21 cellular contexts compared by ENCODE assay signal in genomic region chr4:24644983-24645764, GRCh38.
DNase-seq lines count a peak whose midpoint lies in the region; ATAC-seq and TF ChIP-seq lines count a peak whose summit lies in the region.
"Had no signal": no experiment of that assay in that cellular context is flagged by ENCODE, and none has a peak within 500 bp of the region (broad histone marks: within the 10 kb centered on the region; RNA-seq: fewer than 3 reads in every experiment).

No MANE protein-coding gene starts in this region.

- POLR2A ChIA-PET in MCF 10A (lab: Yijun Ruan, JAX) (no interaction called here), SK-N-SH (lab: Yijun Ruan, JAX) (interaction anchor here (0.6 kb wide), 1 partner anchor 23 kb away, joined by 3 read pairs; no protein-coding TSS in a partner anchor)

- CTCF ChIA-PET in MCF 10A (lab: Yijun Ruan, JAX) (interaction anchor here (1.1 kb wide), 1 partner anchor 10 kb away, joined by 3 read pairs; no protein-coding TSS in a partner anchor), mammary epithelial cell (lab: Charles Lee; ENCODE audit: low non-redundant PET) (no interaction called here), SK-N-SH (lab: Yijun Ruan, JAX) (no interaction called here)

- no peaks in the 10 kb centered on the region for H3K9me3 ChIP-seq in mammary epithelial cell (replicated peaks; ENCODE audit: insufficient read depth, low read length)
- no peaks in the 10 kb centered on the region for H3K9me3 ChIP-seq in SK-N-SH
- no peaks in the 10 kb centered on the region for H3K9me3 ChIP-seq in WERI-Rb-1 (ENCODE audit: severe bottlenecking)
- H3K9me3 ChIP-seq: psoas muscle, thoracic aorta had no signal

- no peak overlapping the region for H3K4me2 ChIP-seq in mammary epithelial cell (ENCODE audit: insufficient read depth, low read depth, low read length)
- peak overlapping the region; percentile 62 for H3K4me2 ChIP-seq in SK-N-SH

- H3K27me3 ChIP-seq in mammary epithelial cell (ENCODE audit: insufficient read depth, low read length) (peaks cover 27% of the 10 kb centered on the region), SK-N-SH (ENCODE audit: insufficient read depth) (no peaks in the 10 kb centered on the region; the same call in 1 of the 2 replicates), WERI-Rb-1 (ENCODE audit: insufficient read depth, low read depth, severe bottlenecking) (no peaks in the 10 kb centered on the region)

- H3K27me3 Mint-ChIP-seq in MCF 10A (ENCODE audit: insufficient read depth, unreplicated experiment): no peaks in the 10 kb centered on the region

- H3F3A ChIP-seq in SK-N-SH (replicated peaks; ENCODE audit: insufficient read depth): no peaks in the 10 kb centered on the region

- no peak overlapping the region for H3K27ac Mint-ChIP-seq in MCF 10A (ENCODE audit: low read depth, unreplicated experiment)
- H3K27ac Mint-ChIP-seq in stimulated activated effector memory CD8-positive, alpha-beta T cell treated with anti-CD3 and anti-CD28 coated beads, Interleukin-12 subunit alpha, Interleukin-12 subunit beta, amount 100 ng/mL, for 72 hours: no peak overlapping the region
- H3K27ac Mint-ChIP-seq: activated CD4-positive, alpha-beta T cell treated with anti-CD3 and anti-CD28 coated beads, Interleukin-2, amount 10 ng/mL, durations not matched to agents 7 days and 5 days; CD14-positive monocyte had no signal

- peak; percentile 28 for DNase-seq in MCF 10A (ENCODE audit: unreplicated experiment)
- DNase-seq in mammary epithelial cell: no peak
- DNase-seq in SK-N-SH: no peak
- peak; percentile 13 for DNase-seq in fibroblast of pulmonary artery (ENCODE audit: low read depth)
- DNase-seq in WERI-Rb-1: no peak
- no peak for DNase-seq in stimulated activated effector memory CD8-positive, alpha-beta T cell treated with anti-CD3 and anti-CD28 coated beads, Interleukin-12 subunit alpha, Interleukin-12 subunit beta, amount 100 ng/mL, for 72 hours (ENCODE audit: low spot score in 2 of 2)
- DNase-seq: activated CD4-positive, alpha-beta T cell treated with anti-CD3 and anti-CD28 coated beads, Interleukin-2, amount 10 ng/mL, durations not matched to agents 7 days and 5 days; activated CD8-positive, alpha-beta memory T cell treated with anti-CD3 and anti-CD28 coated beads, Interleukin-2, amount 50 U/mL, for 48 hours; activated gamma-delta T cell treated with Interleukin-2 at 50 U/mL for 16 hours; DMS79; effector memory CD8-positive, alpha-beta T cell; foreskin melanocyte; Karpas-422; left cardiac atrium; NCI-H2171 treated with DMSO at 0.1 percent for 48 hours; NCI-H82; psoas muscle had no signal

- H3K9me3 Mint-ChIP-seq in MCF 10A (ENCODE audit: unreplicated experiment): no peaks in the 10 kb centered on the region
- no peaks in the 10 kb centered on the region for H3K9me3 Mint-ChIP-seq in stimulated activated effector memory CD8-positive, alpha-beta T cell treated with anti-CD3 and anti-CD28 coated beads, Interleukin-12 subunit alpha, Interleukin-12 subunit beta, amount 100 ng/mL, for 72 hours
- H3K9me3 Mint-ChIP-seq: activated CD4-positive, alpha-beta T cell treated with anti-CD3 and anti-CD28 coated beads, Interleukin-2, amount 10 ng/mL, durations not matched to agents 7 days and 5 days; effector memory CD8-positive, alpha-beta T cell had no signal

- no peaks in the 10 kb centered on the region for H3K9me2 ChIP-seq in SK-N-SH

- ATAC-seq in stimulated activated effector memory CD8-positive, alpha-beta T cell treated with anti-CD3 and anti-CD28 coated beads, Interleukin-12 subunit alpha, Interleukin-12 subunit beta, amount 100 ng/mL, for 72 hours: no peak
- no peak for ATAC-seq in HG02852 (IDR thresholded peaks at IDR 0.05; ENCODE audit: unreplicated experiment)
- ATAC-seq in GM18519 (IDR thresholded peaks at IDR 0.05; ENCODE audit: low FRiP score, unreplicated experiment): no peak
- ATAC-seq: effector memory CD8-positive, alpha-beta T cell; psoas muscle had no signal

- dilution Hi-C loops in mammary epithelial cell (cut with HindIII; ENCODE audit: low sequenced_read_pairs): no loop called here

- no peak for TF ChIP-seq EP300 in SK-N-SH (IDR thresholded peaks at IDR 0.05; ENCODE audit: borderline replicate concordance in 1 of 2, low read depth in 1 of 2, low read length in 1 of 2)

- H3K9ac ChIP-seq in mammary epithelial cell (ENCODE audit: insufficient read depth, low read length): no peak overlapping the region
- H3K9ac ChIP-seq in SK-N-SH: no peak overlapping the region

- no peaks in the 10 kb centered on the region for H3K36me3 ChIP-seq in mammary epithelial cell (ENCODE audit: insufficient read depth, low read length)
- no peaks in the 10 kb centered on the region for H3K36me3 ChIP-seq in SK-N-SH (replicated peaks in 1 of 2; ENCODE audit: control insufficient read depth in 1 of 2, insufficient read depth in 2 of 2, low read length in 1 of 2)
- no peaks in the 10 kb centered on the region for H3K36me3 ChIP-seq in WERI-Rb-1
- H3K36me3 ChIP-seq: thoracic aorta had no signal

- BruUV-seq in MCF 10A (replicated peaks; lab: Mats Ljungman, UMichigan) (no TSS peak), mammary epithelial cell (replicated peaks; lab: Mats Ljungman, UMichigan) (no TSS peak)

- H3K4me3 Mint-ChIP-seq in MCF 10A (ENCODE audit: unreplicated experiment): peak overlapping the region; percentile 19
- no peak overlapping the region for H3K4me3 Mint-ChIP-seq in stimulated activated effector memory CD8-positive, alpha-beta T cell treated with anti-CD3 and anti-CD28 coated beads, Interleukin-12 subunit alpha, Interleukin-12 subunit beta, amount 100 ng/mL, for 72 hours
- H3K4me3 Mint-ChIP-seq: activated CD4-positive, alpha-beta T cell treated with anti-CD3 and anti-CD28 coated beads, Interleukin-2, amount 10 ng/mL, durations not matched to agents 7 days and 5 days; CD14-positive monocyte; effector memory CD8-positive, alpha-beta T cell had no signal

- TF ChIP-seq CTCF in MCF 10A (IDR thresholded peaks at IDR 0.05; ENCODE audit: unreplicated experiment): no peak
- TF ChIP-seq CTCF in mammary epithelial cell (conservative IDR thresholded peaks at IDR 0.05 in 1 of 2, IDR thresholded peaks at IDR 0.05 in 1 of 2; ENCODE audit: extremely low read depth in 1 of 2, insufficient read depth in 1 of 2, low read depth in 1 of 2, low read length in 2 of 2): no peak
- no peak for TF ChIP-seq CTCF in SK-N-SH (IDR thresholded peaks at IDR 0.05)
- no peak for TF ChIP-seq CTCF in fibroblast of pulmonary artery (IDR thresholded peaks at IDR 0.05; ENCODE audit: low read length, missing control alignments)
- no peak for TF ChIP-seq CTCF in WERI-Rb-1 (IDR thresholded peaks at IDR 0.05; ENCODE audit: low read depth, low read length)

- no peaks in the 10 kb centered on the region for H3K36me3 Mint-ChIP-seq in MCF 10A (ENCODE audit: insufficient read depth, unreplicated experiment)
- H3K36me3 Mint-ChIP-seq in stimulated activated effector memory CD8-positive, alpha-beta T cell treated with anti-CD3 and anti-CD28 coated beads, Interleukin-12 subunit alpha, Interleukin-12 subunit beta, amount 100 ng/mL, for 72 hours: no peaks in the 10 kb centered on the region
- H3K36me3 Mint-ChIP-seq: CD14-positive monocyte had no signal

- H3K4me1 Mint-ChIP-seq in MCF 10A (ENCODE audit: insufficient read depth, unreplicated experiment): peaks cover 18% of the 10 kb centered on the region
- no peaks in the 10 kb centered on the region for H3K4me1 Mint-ChIP-seq in stimulated activated effector memory CD8-positive, alpha-beta T cell treated with anti-CD3 and anti-CD28 coated beads, Interleukin-12 subunit alpha, Interleukin-12 subunit beta, amount 100 ng/mL, for 72 hours
- H3K4me1 Mint-ChIP-seq: activated CD4-positive, alpha-beta T cell treated with anti-CD3 and anti-CD28 coated beads, Interleukin-2, amount 10 ng/mL, durations not matched to agents 7 days and 5 days had no signal

- H3K27ac ChIP-seq in mammary epithelial cell (ENCODE audit: insufficient read depth, low read depth, low read length): no peak overlapping the region
- no peak overlapping the region for H3K27ac ChIP-seq in SK-N-SH (ENCODE audit: low read depth in 2 of 2, low read length in 1 of 2)
- no peak overlapping the region for H3K27ac ChIP-seq in WERI-Rb-1
- H3K27ac ChIP-seq: psoas muscle, thoracic aorta had no signal

- H2AFZ ChIP-seq in mammary epithelial cell (ENCODE audit: low read depth, low read length): no peak overlapping the region
- peak overlapping the region; percentile 61; the same call in 1 of the 2 replicates for H2AFZ ChIP-seq in SK-N-SH (ENCODE audit: low read depth)

- H3K79me2 ChIP-seq in mammary epithelial cell (ENCODE audit: insufficient read depth, low read length) (no peaks in the 10 kb centered on the region), SK-N-SH (ENCODE audit: insufficient read depth) (no peaks in the 10 kb centered on the region)

- H4K20me1 ChIP-seq in mammary epithelial cell (ENCODE audit: insufficient read depth, low read length): no peaks in the 10 kb centered on the region
- H4K20me1 ChIP-seq in SK-N-SH (ENCODE audit: insufficient read depth): no peaks in the 10 kb centered on the region

- H3K4me3 ChIP-seq in mammary epithelial cell (replicated peaks in 1 of 3; ENCODE audit: insufficient read depth in 1 of 3, low read depth in 2 of 3, low read length in 3 of 3): no peak overlapping the region
- H3K4me3 ChIP-seq in SK-N-SH (ENCODE audit: low read depth in 2 of 2, low read length in 1 of 2): 0 out of 4 replicates have a peak overlapping the region, but pooled peaks of 1 of the 2 experiments have one; percentile 23
- no peak overlapping the region for H3K4me3 ChIP-seq in fibroblast of pulmonary artery (replicated peaks; ENCODE audit: low read depth, low read length)
- H3K4me3 ChIP-seq in WERI-Rb-1 (ENCODE audit: low read depth, low read length): no peak overlapping the region
- H3K4me3 ChIP-seq: psoas muscle, thoracic aorta had no signal

- in situ Hi-C loops in mammary epithelial cell (cut with MboI; ENCODE audit: low sequenced_read_pairs in 2 of 2): no loop called here

- 89% methylated on average over 6 of the region's 6 CpGs for WGBS in mammary epithelial cell (ENCODE audit: low coverage, missing lambda C conversion rate)
- WGBS in SK-N-SH (ENCODE audit: low lambda C conversion rate): 13% methylated on average over 6 of the region's 6 CpGs

- intact Hi-C loops in MCF 10A (cut with micrococcal nuclease) (no loop called here), mammary epithelial cell (cut with micrococcal nuclease) (no loop called here)

- H3K4me1 ChIP-seq in mammary epithelial cell (ENCODE audit: insufficient read depth, low read length) (no peaks in the 10 kb centered on the region), SK-N-SH (ENCODE audit: control insufficient read depth in 1 of 2, insufficient read depth in 2 of 2, low read depth in 1 of 2, low read length in 1 of 2) (no peaks in the 10 kb centered on the region; a peak in 1 of 4 replicates)
- H3K4me1 ChIP-seq: psoas muscle had no signal

- TF ChIP-seq RAD21 in SK-N-SH (IDR thresholded peaks at IDR 0.05; ENCODE audit: low read length): no peak

TF ChIP-seq in SK-N-SH, 30 proteins besides CTCF, POLR2A, EP300 and RAD21 (continues in another document):
- TF ChIP-seq, protein P1, sequence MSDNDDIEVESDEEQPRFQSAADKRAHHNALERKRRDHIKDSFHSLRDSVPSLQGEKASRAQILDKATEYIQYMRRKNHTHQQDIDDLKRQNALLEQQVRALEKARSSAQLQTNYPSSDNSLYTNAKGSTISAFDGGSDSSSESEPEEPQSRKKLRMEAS (IDR thresholded peaks at IDR 0.05; ENCODE audit: low read depth): no peak
- no peak for TF ChIP-seq NRF1 (IDR thresholded peaks at IDR 0.05; ENCODE audit: low read depth, low read length)

Comparison
In these comparisons a context has a peak if more than half of its experiments do, and no peak if none do; other contexts are left out.
1. DNase-seq: peak in MCF 10A (single experiment) and fibroblast of pulmonary artery (single experiment); none in mammary epithelial cell (single experiment), SK-N-SH (single experiment), WERI-Rb-1 (single experiment) and stimulated activated effector memory CD8-positive, alpha-beta T cell treated with anti-CD3 and anti-CD28 coated beads, Interleukin-12 subunit alpha, Interleukin-12 subunit beta, amount 100 ng/mL, for 72 hours (0 of 2).